ENCODE assay signal across 9 cellular contexts in genomic region chr11:65571420-65571819, GRCh38. TPM values are rescaled to one million over a fixed set of nuclear protein-coding genes. Genes with fewer than 3 reads are reported as not detected.
DNase-seq lines count a peak whose midpoint lies in the region; ATAC-seq, FAIRE-seq and TF ChIP-seq lines count a peak whose summit lies in the region.
"Had no signal": no experiment of that assay in that cellular context is flagged by ENCODE, and none has a peak within 500 bp of the region (broad histone marks: within the 10 kb centered on the region; RNA-seq: fewer than 3 reads in every experiment).

No MANE protein-coding gene starts in this region.

- H3K36me3 ChIP-seq in kidney (ENCODE audit: control insufficient read depth in 1 of 2, insufficient read depth in 2 of 2, low read length in 2 of 2), result peaks cover 0 to 2% of the 10 kb centered on the region in 2 donors

- no peaks in the 10 kb centered on the region for H3K9me3 Mint-ChIP-seq in activated CD8-positive, alpha-beta memory T cell treated with anti-CD3 and anti-CD28 coated beads, Interleukin-2, amount 10 ng/mL, durations not matched to agents 7 days and 5 days (ENCODE audit: low read depth)
- H3K9me3 Mint-ChIP-seq in activated naive CD8-positive, alpha-beta T cell treated with anti-CD3 and anti-CD28 coated beads, Interleukin-2, amount 10 ng/mL, durations not matched to agents 7 days and 5 days, result no peaks in the 10 kb centered on the region

- CTCF ChIA-PET in activated CD8-positive, alpha-beta memory T cell treated with anti-CD3 and anti-CD28 coated beads, Interleukin-2, amount 10 ng/mL, durations not matched to agents 7 days and 5 days (lab: Charles Lee), result interaction anchor here (0.8 to 16.3 kb wide), 7 partner anchors 12 to 93 kb away, joined by 3 to 388 read pairs (median 14); partner anchors contain the start of genes KCNK7, LTBP3 and PCNX3

- peak overlapping the region; percentile 98 for H3K27ac Mint-ChIP-seq in activated CD8-positive, alpha-beta memory T cell treated with anti-CD3 and anti-CD28 coated beads, Interleukin-2, amount 10 ng/mL, durations not matched to agents 7 days and 5 days
- H3K27ac Mint-ChIP-seq in activated naive CD8-positive, alpha-beta T cell treated with anti-CD3 and anti-CD28 coated beads, Interleukin-2, amount 10 ng/mL, durations not matched to agents 7 days and 5 days, result peak overlapping the region; percentile 98

- no peak for TF ChIP-seq CTCF in kidney (IDR thresholded peaks at IDR 0.05; ENCODE audit: borderline replicate concordance, extremely low read depth, insufficient read depth)

- H3K9ac ChIP-seq in kidney (ENCODE audit: low read length in 2 of 2), result peak overlapping the region in 1 of 2 donors; percentile 94

- intact Hi-C loops in kidney (cut with DNase I), result no loop called here

- peaks cover 32 to 43% of the 10 kb centered on the region in 2 donors for H3K4me1 ChIP-seq in kidney (ENCODE audit: control insufficient read depth in 1 of 2, insufficient read depth in 1 of 2, low read depth in 1 of 2, low read length in 2 of 2)

- no peaks in the 10 kb centered on the region for H3K9me3 ChIP-seq in kidney (ENCODE audit: control insufficient read depth in 1 of 2, low read length in 2 of 2)

- no peak for DNase-seq in activated CD8-positive, alpha-beta memory T cell treated with anti-CD3 and anti-CD28 coated beads, Interleukin-2, amount 10 ng/mL, durations not matched to agents 7 days and 5 days
- DNase-seq in activated CD8-positive, alpha-beta memory T cell treated with anti-CD3 and anti-CD28 coated beads for 24 hours, result no peak
- DNase-seq in activated naive CD8-positive, alpha-beta T cell treated with anti-CD3 and anti-CD28 coated beads, Interleukin-2, amount 10 ng/mL, durations not matched to agents 7 days and 5 days, result no peak
- DNase-seq in kidney (no peak), substantia nigra (lab: John Stamatoyannopoulos, UW) (no peak)
- DNase-seq in activated effector memory CD4-positive, alpha-beta T cell treated with Interleukin-2 at 50 U/mL for 16 hours, result no peak

- FAIRE-seq in kidney (lab: Jason Lieb, UNC), result no peak
- FAIRE-seq: TTC549 had no signal

- peak overlapping the region; percentile 90 to 92 for H3K4me3 ChIP-seq in kidney (ENCODE audit: low read length in 2 of 2)

- ATAC-seq in activated CD8-positive, alpha-beta memory T cell treated with anti-CD3 and anti-CD28 coated beads, Interleukin-2, amount 10 ng/mL, durations not matched to agents 7 days and 5 days, result no peak
- no peak for ATAC-seq in activated naive CD8-positive, alpha-beta T cell treated with anti-CD3 and anti-CD28 coated beads, Interleukin-2, amount 10 ng/mL, durations not matched to agents 7 days and 5 days (ENCODE audit: low read depth)
- no peak for ATAC-seq in HG02571 (IDR thresholded peaks at IDR 0.05; ENCODE audit: unreplicated experiment)
- no peak for ATAC-seq in HG02885 (IDR thresholded peaks at IDR 0.05; ENCODE audit: poor library complexity, unreplicated experiment)

- H3K27me3 Mint-ChIP-seq in activated CD8-positive, alpha-beta memory T cell treated with anti-CD3 and anti-CD28 coated beads, Interleukin-2, amount 10 ng/mL, durations not matched to agents 7 days and 5 days, result no peaks in the 10 kb centered on the region
- no peaks in the 10 kb centered on the region for H3K27me3 Mint-ChIP-seq in activated naive CD8-positive, alpha-beta T cell treated with anti-CD3 and anti-CD28 coated beads, Interleukin-2, amount 10 ng/mL, durations not matched to agents 7 days and 5 days

- H3K4me3 Mint-ChIP-seq in activated CD8-positive, alpha-beta memory T cell treated with anti-CD3 and anti-CD28 coated beads, Interleukin-2, amount 10 ng/mL, durations not matched to agents 7 days and 5 days, result peak overlapping the region; percentile 100
- peak overlapping the region; percentile 94 for H3K4me3 Mint-ChIP-seq in activated naive CD8-positive, alpha-beta T cell treated with anti-CD3 and anti-CD28 coated beads, Interleukin-2, amount 10 ng/mL, durations not matched to agents 7 days and 5 days

- peaks cover 11% of the 10 kb centered on the region for H3K36me3 Mint-ChIP-seq in activated CD8-positive, alpha-beta memory T cell treated with anti-CD3 and anti-CD28 coated beads, Interleukin-2, amount 10 ng/mL, durations not matched to agents 7 days and 5 days
- H3K36me3 Mint-ChIP-seq in activated naive CD8-positive, alpha-beta T cell treated with anti-CD3 and anti-CD28 coated beads, Interleukin-2, amount 10 ng/mL, durations not matched to agents 7 days and 5 days, result peaks cover 9% of the 10 kb centered on the region

- peaks cover 57% of the 10 kb centered on the region for H3K4me1 Mint-ChIP-seq in activated CD8-positive, alpha-beta memory T cell treated with anti-CD3 and anti-CD28 coated beads, Interleukin-2, amount 10 ng/mL, durations not matched to agents 7 days and 5 days
- peaks cover 51% of the 10 kb centered on the region for H3K4me1 Mint-ChIP-seq in activated naive CD8-positive, alpha-beta T cell treated with anti-CD3 and anti-CD28 coated beads, Interleukin-2, amount 10 ng/mL, durations not matched to agents 7 days and 5 days

- H3K27ac ChIP-seq in kidney (ENCODE audit: low read depth in 2 of 2, low read length in 2 of 2) (no peak overlapping the region), substantia nigra (ENCODE audit: low read depth, low read length, poor library complexity, severe bottlenecking) (peak overlapping the region; percentile 49)

- POLR2A ChIA-PET in activated naive CD8-positive, alpha-beta T cell treated with anti-CD3 and anti-CD28 coated beads, Interleukin-2, amount 10 ng/mL, durations not matched to agents 7 days and 5 days (lab: Charles Lee), result interaction anchor here (0.7 to 5.3 kb wide), 11 partner anchors 10 to 319 kb away, joined by 3 to 52 read pairs (median 12); partner anchors contain the start of genes CCDC85B, PCNX3 and SIPA1

RNA-seq across cellular contexts. Expression of gene FAM89B, which starts 0.9 kb away (rescaled TPM):
- total RNA-seq in activated CD8-positive, alpha-beta memory T cell treated with anti-CD3 and anti-CD28 coated beads, Interleukin-2, amount 10 ng/mL, durations not matched to agents 7 days and 5 days, result 10 to 100 TPM; 36.6 to 54.2 TPM
- 10 to 100 TPM; 40.9 to 44.1 TPM for total RNA-seq in activated naive CD8-positive, alpha-beta T cell treated with anti-CD3 and anti-CD28 coated beads, Interleukin-2, amount 10 ng/mL, durations not matched to agents 7 days and 5 days
- total RNA-seq in kidney, result 36.7 TPM
- polyA plus RNA-seq in kidney (ENCODE audit: insufficient read depth, low read depth, low replicate concordance), result 33.5 TPM

RNA-seq across cellular contexts. Expression of gene ZNRD2, which starts 1.1 kb away (rescaled TPM):
- total RNA-seq in activated CD8-positive, alpha-beta memory T cell treated with anti-CD3 and anti-CD28 coated beads, Interleukin-2, amount 10 ng/mL, durations not matched to agents 7 days and 5 days, result 10 to 100 TPM; 42.1 to 45.5 TPM
- 10 to 100 TPM; 27.2 to 30.0 TPM for total RNA-seq in activated naive CD8-positive, alpha-beta T cell treated with anti-CD3 and anti-CD28 coated beads, Interleukin-2, amount 10 ng/mL, durations not matched to agents 7 days and 5 days
- total RNA-seq in kidney, result 32.0 TPM
- polyA plus RNA-seq in kidney (ENCODE audit: insufficient read depth, low read depth, low replicate concordance), result 60.4 TPM

RNA-seq across cellular contexts. Expression of gene EHBP1L1, which starts 4.4 kb away (rescaled TPM):
- 100 to 1,000 TPM; 138 to 140 TPM for total RNA-seq in activated CD8-positive, alpha-beta memory T cell treated with anti-CD3 and anti-CD28 coated beads, Interleukin-2, amount 10 ng/mL, durations not matched to agents 7 days and 5 days
- 100 to 1,000 TPM; 118 to 120 TPM for total RNA-seq in activated naive CD8-positive, alpha-beta T cell treated with anti-CD3 and anti-CD28 coated beads, Interleukin-2, amount 10 ng/mL, durations not matched to agents 7 days and 5 days
- total RNA-seq in kidney, result 95.4 TPM
- polyA plus RNA-seq in kidney (ENCODE audit: insufficient read depth, low read depth, low replicate concordance), result 20.5 TPM

RNA-seq across cellular contexts. Expression of gene LTBP3, which starts 13.3 kb away (rescaled TPM):
- total RNA-seq in activated CD8-positive, alpha-beta memory T cell treated with anti-CD3 and anti-CD28 coated beads, Interleukin-2, amount 10 ng/mL, durations not matched to agents 7 days and 5 days, result 10 to 100 TPM; 46.2 to 46.8 TPM
- 100 to 1,000 TPM; 116 to 119 TPM for total RNA-seq in activated naive CD8-positive, alpha-beta T cell treated with anti-CD3 and anti-CD28 coated beads, Interleukin-2, amount 10 ng/mL, durations not matched to agents 7 days and 5 days
- total RNA-seq in kidney, result 165 TPM
- 61.6 TPM for polyA plus RNA-seq in kidney (ENCODE audit: insufficient read depth, low read depth, low replicate concordance)

RNA-seq across cellular contexts. Expression of gene KCNK7, which starts 24.2 kb away (rescaled TPM):
- total RNA-seq in activated CD8-positive, alpha-beta memory T cell treated with anti-CD3 and anti-CD28 coated beads, Interleukin-2, amount 10 ng/mL, durations not matched to agents 7 days and 5 days, result 1 to 10 TPM in 1 of 2 experiments, under 1 TPM in 1; 0.80 to 1.1 TPM
- total RNA-seq in activated naive CD8-positive, alpha-beta T cell treated with anti-CD3 and anti-CD28 coated beads, Interleukin-2, amount 10 ng/mL, durations not matched to agents 7 days and 5 days, result 1 to 10 TPM in 1 of 2 experiments, under 1 TPM in 1; 0.96 to 1.0 TPM
- 0.25 TPM for total RNA-seq in kidney
- polyA plus RNA-seq in kidney (ENCODE audit: insufficient read depth, low read depth, low replicate concordance), result not detected
